Comparison of ENCODE assay signal across 15 cellular contexts in genomic region chr2:42063383-42064171, GRCh38. TPM values are rescaled to one million over a fixed set of nuclear protein-coding genes. Genes with fewer than 3 reads are reported as not detected.
DNase-seq lines count a peak whose midpoint lies in the region; ATAC-seq and TF ChIP-seq lines count a peak whose summit lies in the region.
"Had no signal": no experiment of that assay in that cellular context is flagged by ENCODE, and none has a peak within 500 bp of the region (broad histone marks: within the 10 kb centered on the region; RNA-seq: fewer than 3 reads in every experiment).

No MANE protein-coding gene starts in this region.

- H3K27ac Mint-ChIP-seq in Caco-2 (ENCODE audit: unreplicated experiment) (peak overlapping the region; percentile 96), glutamatergic neuron (ENCODE audit: unreplicated experiment) (peak overlapping the region; percentile 23)
- H3K27ac Mint-ChIP-seq: activated CD4-positive, alpha-beta T cell treated with anti-CD3 and anti-CD28 coated beads for 36 hours; naive thymus-derived CD4-positive, alpha-beta T cell had no signal

- POLR2A ChIA-PET in Caco-2 (lab: Charles Lee) = interaction anchor here (0.5 to 2.2 kb wide), 6 partner anchors 8 to 126 kb away, joined by 3 to 28 read pairs (median 4); no protein-coding TSS in a partner anchor

- H3K36me3 ChIP-seq in Caco-2 (ENCODE audit: control insufficient read depth, insufficient read depth, low read length) (peaks cover 3% of the 10 kb centered on the region; the same call in 1 of the 2 replicates), adipocyte (ENCODE audit: control insufficient read depth, insufficient read depth, low read length, severe bottlenecking) (peaks cover 14% of the 10 kb centered on the region), gastrocnemius medialis (peaks cover 0 to 9% of the 10 kb centered on the region in 2 donors), spleen (peaks cover 0 to 11% (median 0%) of the 10 kb centered on the region in 6 donors)
- H3K36me3 ChIP-seq: breast epithelium had no signal

- TSS peak; percentile 53 for BruUV-seq in Caco-2 (replicated peaks; lab: Mats Ljungman, UMichigan)

- H3K27me3 Mint-ChIP-seq in Caco-2 (ENCODE audit: insufficient read depth, unreplicated experiment) = no peaks in the 10 kb centered on the region
- peaks cover 13% of the 10 kb centered on the region for H3K27me3 Mint-ChIP-seq in glutamatergic neuron (ENCODE audit: unreplicated experiment)

- H3K4me3 Mint-ChIP-seq in Caco-2 (ENCODE audit: unreplicated experiment) (peak overlapping the region; percentile 54), glutamatergic neuron (ENCODE audit: unreplicated experiment) (no peak overlapping the region)
- H3K4me3 Mint-ChIP-seq: activated CD4-positive, alpha-beta T cell treated with anti-CD3 and anti-CD28 coated beads for 36 hours; naive thymus-derived CD4-positive, alpha-beta T cell had no signal

- in situ Hi-C loops in gastrocnemius medialis (cut with MboI; ENCODE audit: low sequenced_read_pairs in 4 of 4) = no loop called here
- in situ Hi-C loops in KBM-7 (cut with MboI; ENCODE audit: low pct_unique_long_range_greater_than_20kb, low sequenced_read_pairs) = no loop called here

- whole genome bisulfite sequencing in spleen, 5 donors = 85 to 89% (median 89%) methylated on average over 5 of the region's 5 CpGs

- H3K4me3 ChIP-seq in Caco-2 (ENCODE audit: low read depth, low read length) (peak overlapping the region; percentile 19; the same call in 1 of the 2 replicates), adipocyte (ENCODE audit: low read length) (no peak overlapping the region), gastrocnemius medialis (no peak overlapping the region), spleen (no peak overlapping the region)
- H3K4me3 ChIP-seq: breast epithelium had no signal

- H3K36me3 Mint-ChIP-seq in Caco-2 (ENCODE audit: insufficient read depth, unreplicated experiment) (peaks cover 47% of the 10 kb centered on the region), glutamatergic neuron (ENCODE audit: unreplicated experiment) (no peaks in the 10 kb centered on the region)

- peak in 1 of 2 donors; percentile 32 for TF ChIP-seq POLR2A in gastrocnemius medialis (IDR thresholded peaks at IDR 0.05)
- no peak for TF ChIP-seq POLR2A in spleen (IDR thresholded peaks at IDR 0.05)

- peaks cover 57% of the 10 kb centered on the region for H3K4me1 Mint-ChIP-seq in Caco-2 (ENCODE audit: low read depth, unreplicated experiment)
- peaks cover 14% of the 10 kb centered on the region for H3K4me1 Mint-ChIP-seq in glutamatergic neuron (ENCODE audit: low read depth, unreplicated experiment)
- H3K4me1 Mint-ChIP-seq: activated CD4-positive, alpha-beta T cell treated with anti-CD3 and anti-CD28 coated beads for 36 hours had no signal

- TF ChIP-seq CTCF in Caco-2 (IDR thresholded peaks at IDR 0.05; ENCODE audit: insufficient read depth in 1 of 2, low read depth in 1 of 2, low read length in 1 of 2, severe bottlenecking in 1 of 2, unreplicated experiment in 1 of 2) (no peak), glutamatergic neuron (IDR thresholded peaks at IDR 0.05; ENCODE audit: partially characterized antibody, unreplicated experiment) (no peak), gastrocnemius medialis (IDR thresholded peaks at IDR 0.05 in 4 of 5, conservative IDR thresholded peaks at IDR 0.05 in 1 of 5) (no peak), spleen (IDR thresholded peaks at IDR 0.05 in 8 of 11, conservative IDR thresholded peaks at IDR 0.05 in 3 of 11) (no peak)

- H3K4me1 ChIP-seq in Caco-2 = peaks cover 79% of the 10 kb centered on the region
- peaks cover 55% of the 10 kb centered on the region for H3K4me1 ChIP-seq in adipocyte (ENCODE audit: control insufficient read depth, insufficient read depth, low read length)
- peaks cover 24 to 28% of the 10 kb centered on the region in 2 donors for H3K4me1 ChIP-seq in gastrocnemius medialis
- peaks cover 0 to 22% (median 3%) of the 10 kb centered on the region in 6 donors for H3K4me1 ChIP-seq in spleen
- H3K4me1 ChIP-seq: breast epithelium had no signal

- DNase-seq in Caco-2 = peak; percentile 85 to 89
- DNase-seq in adipocyte (ENCODE audit: low read depth) = no peak
- no peak for DNase-seq in glutamatergic neuron
- no peak for DNase-seq in gastrocnemius medialis
- no peak for DNase-seq in spleen
- DNase-seq in activated gamma-delta T cell treated with Interleukin-2 at 50 U/mL for 16 hours = no peak
- DNase-seq in KBM-7 = no peak
- DNase-seq: activated CD4-positive, alpha-beta T cell treated with anti-CD3 and anti-CD28 coated beads for 36 hours; KG1; naive thymus-derived CD4-positive, alpha-beta T cell; NCI-H1694 treated with DMSO at 0.1 percent for 48 hours; SW 1271 had no signal

- H3K9ac ChIP-seq in adipocyte (ENCODE audit: low read length) = peak overlapping the region; percentile 38

- ATAC-seq in gastrocnemius medialis (peak; percentile 60 to 61), GM18502 (IDR thresholded peaks at IDR 0.05; ENCODE audit: poor library complexity, unreplicated experiment) (no peak)
- ATAC-seq: activated CD4-positive, alpha-beta T cell treated with anti-CD3 and anti-CD28 coated beads for 36 hours; naive thymus-derived CD4-positive, alpha-beta T cell had no signal

- H3K9me3 Mint-ChIP-seq in Caco-2 (ENCODE audit: unreplicated experiment) (no peaks in the 10 kb centered on the region), glutamatergic neuron (ENCODE audit: unreplicated experiment) (peaks cover 9% of the 10 kb centered on the region)

- H3K27me3 ChIP-seq in Caco-2 (replicated peaks; ENCODE audit: control insufficient read depth, insufficient read depth, low read length) (no peaks in the 10 kb centered on the region), adipocyte (replicated peaks; ENCODE audit: control insufficient read depth, insufficient read depth, low read length) (no peaks in the 10 kb centered on the region), gastrocnemius medialis (no peaks in the 10 kb centered on the region), spleen (replicated peaks in 1 of 7) (peaks cover 0 to 8% (median 0%) of the 10 kb centered on the region in 7 donors)
- H3K27me3 ChIP-seq: breast epithelium had no signal

- CTCF ChIA-PET in Caco-2 (lab: Charles Lee) = interaction anchor here (0.7 to 1.7 kb wide), 5 partner anchors 8 to 212 kb away, joined by 5 to 15 read pairs (median 8); no protein-coding TSS in a partner anchor

- intact Hi-C loops in Caco-2 (cut with micrococcal nuclease; ENCODE audit: unreplicated experiment) (loop anchor here (1.0 to 2.0 kb wide), 8 partner anchors 7 to 209 kb away; no protein-coding TSS in a partner anchor), gastrocnemius medialis (cut with DNase I; ENCODE audit: low total_unique reads) (no loop called here), spleen (cut with DNase I; ENCODE audit: low total_unique reads) (no loop called here)

- H3K9me3 ChIP-seq in Caco-2 (no peaks in the 10 kb centered on the region), adipocyte (ENCODE audit: control insufficient read depth, low read length) (no peaks in the 10 kb centered on the region), gastrocnemius medialis (no peaks in the 10 kb centered on the region), spleen (no peaks in the 10 kb centered on the region)
- H3K9me3 ChIP-seq: breast epithelium had no signal

- peak overlapping the region; percentile 44 to 99 (median 82) for H3K27ac ChIP-seq in gastrocnemius medialis
- no peak overlapping the region for H3K27ac ChIP-seq in spleen
- H3K27ac ChIP-seq: breast epithelium, C4-2B had no signal

RNA-seq across cellular contexts. Expression of gene PKDCC, which starts 15.8 kb away (rescaled TPM):
- total RNA-seq in Caco-2 (2022) (322 and 339 TPM in 2 replicates), glutamatergic neuron (ENCODE audit: unreplicated experiment) (959 TPM), gastrocnemius medialis (100 to 1,000 TPM; 152 to 246 (median 186) TPM), spleen (10 to 100 TPM; 41.0 to 81.9 (median 51.7) TPM)
- 10 to 100 TPM; 19.8 to 44.0 (median 31.8) TPM for polyA plus RNA-seq in spleen
- total RNA-seq: activated CD4-positive, alpha-beta T cell treated with anti-CD3 and anti-CD28 coated beads for 36 hours; naive thymus-derived CD4-positive, alpha-beta T cell had no signal
- polyA plus RNA-seq: naive thymus-derived CD4-positive, alpha-beta T cell had no signal

Comparison
In these comparisons a context has a peak if more than half of its experiments do, and no peak if none do; other contexts are left out.
1. DNase-seq: peak in Caco-2 (2 of 2); none in adipocyte (single experiment), glutamatergic neuron (single experiment), gastrocnemius medialis (0 of 2), spleen (single experiment), activated gamma-delta T cell treated with Interleukin-2 at 50 U/mL for 16 hours (single experiment) and KBM-7 (single experiment).
2. H3K27ac ChIP-seq: peak in gastrocnemius medialis (4 of 4); none in spleen (0 of 8).